1 cellular context compared by ENCODE assay signal in genomic region chr11:2740275-2740940, GRCh38.
A peak's percentile ranks its signal among the peaks of the same experiment; 100 is the strongest.
TF ChIP-seq lines count a peak whose summit lies in the region.

No MANE protein-coding gene starts in this region.

TF ChIP-seq in K562, 482 proteins besides CTCF, POLR2A, EP300 and RAD21 (continued from another document):
- peak; percentile 82 for TF ChIP-seq PKNOX1 (IDR thresholded peaks at IDR 0.05)
- no peak for TF ChIP-seq CHD1 (IDR thresholded peaks at IDR 0.05; ENCODE audit: low read length)
